ENCODE assay signal across 8 cellular contexts in genomic region chr7:23298885-23299769, GRCh38. TPM values are rescaled to one million over a fixed set of nuclear protein-coding genes. Genes with fewer than 3 reads are reported as not detected.
DNase-seq lines count a peak whose midpoint lies in the region; ATAC-seq and TF ChIP-seq lines count a peak whose summit lies in the region.

Gene MALSU1, plus strand, starts transcription at chr7:23299339. Its CDS starts 14 bp downstream, at chr7:23299353.

- H3K36me3 ChIP-seq in prostate gland (no peaks in the 10 kb centered on the region), urinary bladder (ENCODE audit: insufficient read depth) (peaks cover 2% of the 10 kb centered on the region)

- ATAC-seq in GM18498 (IDR thresholded peaks at IDR 0.05; ENCODE audit: unreplicated experiment): peak; percentile 99
- ATAC-seq in HG02938 (IDR thresholded peaks at IDR 0.05; ENCODE audit: unreplicated experiment): peak; percentile 97
- ATAC-seq in left ventricle myocardium superior: peak; percentile 100

- intact Hi-C loops in left ventricle myocardium superior (cut with micrococcal nuclease): no loop called here
- intact Hi-C loops in prostate gland (cut with DNase I): no loop called here

- under 1% methylated on average over 54 of the region's 59 CpGs for WGBS in prostate gland
- WGBS in urinary bladder: under 1% methylated on average over 59 of the region's 59 CpGs

- peak in 2 of 4 experiments; percentile 9 to 23 for TF ChIP-seq CTCF in prostate gland (IDR thresholded peaks at IDR 0.05)

- peak within 1 kb of the TSS; percentile 76 to 79 for H3K4me3 ChIP-seq in prostate gland
- peak within 1 kb of the TSS; percentile 60 for H3K4me3 ChIP-seq in urinary bladder (ENCODE audit: low read depth, low read length)

- no peaks in the 10 kb centered on the region for H3K27me3 ChIP-seq in prostate gland (replicated peaks; ENCODE audit: insufficient read depth)

- TF ChIP-seq POLR2A in prostate gland (IDR thresholded peaks at IDR 0.05): peak; percentile 85

- no peaks in the 10 kb centered on the region for H3K9me3 ChIP-seq in prostate gland

- no peaks in the 10 kb centered on the region for H3K4me1 ChIP-seq in prostate gland (replicated peaks)
- no peaks in the 10 kb centered on the region for H3K4me1 ChIP-seq in urinary bladder (ENCODE audit: insufficient read depth)

- H3K27ac ChIP-seq in angular gyrus (ENCODE audit: low read depth, low read length) (peak within 1 kb of the TSS; percentile 26), prostate gland (peak within 1 kb of the TSS; percentile 63 to 66), urinary bladder (ENCODE audit: low read depth) (peak within 1 kb of the TSS; percentile 1)

- DNase-seq in NCI-H187 (lab: John Stamatoyannopoulos, UW): peak; percentile 82 to 97
- DNase-seq in T-helper 2 cell: peak; percentile 91 to 97 (median 93)
- DNase-seq in left ventricle myocardium superior: peak; percentile 98
- DNase-seq in prostate gland (ENCODE audit: low spot score): peak; percentile 96

RNA-seq across cellular contexts. Expression of gene MALSU1, which starts in this region (rescaled TPM):
- total RNA-seq in left ventricle myocardium superior: 123 TPM
- total RNA-seq in prostate gland: 10 to 100 TPM; 52.1 to 55.5 TPM
- 42.8 TPM for total RNA-seq in urinary bladder
- polyA plus RNA-seq in urinary bladder: 60.8 TPM

Comparison
In these comparisons a context has a peak if more than half of its experiments do, and no peak if none do; other contexts are left out.
1. Peak in every context shown above with its lines: DNase-seq, ATAC-seq, H3K4me3 ChIP-seq and H3K27ac ChIP-seq.
2. H3K27ac ChIP-seq: peak in every context shown above with its lines; median percentile 64 in prostate gland; 26 in angular gyrus; 1 in urinary bladder.